ENCODE assay signal across 14 cellular contexts in the genomic region with DNA sequence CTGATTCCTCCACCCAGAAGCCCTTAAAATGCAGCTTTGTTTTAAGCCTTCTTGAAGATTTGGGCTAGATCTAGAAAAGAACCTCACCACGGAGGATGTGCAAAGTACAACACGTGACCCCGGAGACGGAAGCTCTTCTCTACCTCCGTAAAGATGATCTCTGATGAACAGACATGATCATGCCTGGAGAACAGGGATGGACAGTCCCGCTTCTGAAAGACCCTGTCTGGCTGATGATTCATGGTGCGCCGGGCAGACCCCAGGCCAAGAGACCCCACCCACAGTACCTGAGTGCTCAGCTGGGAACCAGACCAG.
DNase-seq lines count a peak whose midpoint lies in the region; ATAC-seq and TF ChIP-seq lines count a peak whose summit lies in the region.
"Had no signal": no experiment of that assay in that cellular context is flagged by ENCODE, and none has a peak within 500 bp of the region (broad histone marks: within the 10 kb centered on the region; RNA-seq: fewer than 3 reads in every experiment).

No MANE protein-coding gene starts in this region.

- H3K36me3 Mint-ChIP-seq in mesothelial cell of epicardium = no peaks in the 10 kb centered on the region
- H3K36me3 Mint-ChIP-seq in activated naive CD4-positive, alpha-beta T cell treated with anti-CD3 and anti-CD28 coated beads, Interleukin-2, amount 10 ng/mL, durations not matched to agents 7 days and 5 days = no peaks in the 10 kb centered on the region
- H3K36me3 Mint-ChIP-seq: memory B cell had no signal

- ATAC-seq in HG03571 (IDR thresholded peaks at IDR 0.05; ENCODE audit: unreplicated experiment) = no peak

- peaks cover 42% of the 10 kb centered on the region for H3K4me1 Mint-ChIP-seq in mesothelial cell of epicardium
- no peaks in the 10 kb centered on the region for H3K4me1 Mint-ChIP-seq in activated naive CD4-positive, alpha-beta T cell treated with anti-CD3 and anti-CD28 coated beads, Interleukin-2, amount 10 ng/mL, durations not matched to agents 7 days and 5 days

- DNase-seq in breast epithelium (ENCODE audit: low spot score in 2 of 2) (peak in 1 of 2 donors; percentile 23), mesothelial cell of epicardium (ENCODE audit: low spot score in 2 of 2, unreplicated experiment in 2 of 2) (no peak), suprapubic skin (ENCODE audit: low spot score in 2 of 2) (no peak), NCI-H510A treated with DMSO at 0.1 percent for 48 hours (lab: John Stamatoyannopoulos, UW) (no peak)
- DNase-seq in activated naive CD4-positive, alpha-beta T cell treated with anti-CD3 and anti-CD28 coated beads, Interleukin-2, amount 10 ng/mL, durations not matched to agents 7 days and 5 days = no peak
- DNase-seq: amniotic stem cell, NCI-H524 treated with DMSO at 0.1 percent for 48 hours, nucleus accumbens, Peyer's patch had no signal

- CTCF ChIA-PET in activated naive CD4-positive, alpha-beta T cell treated with anti-CD3 and anti-CD28 coated beads, Interleukin-2, amount 10 ng/mL, durations not matched to agents 7 days and 5 days (lab: Charles Lee) = no interaction called here

- TF ChIP-seq CTCF in breast epithelium (IDR thresholded peaks at IDR 0.05) (no peak), mesothelial cell of epicardium (IDR thresholded peaks at IDR 0.05; ENCODE audit: unreplicated experiment) (no peak), suprapubic skin (IDR thresholded peaks at IDR 0.05) (no peak)

- peak overlapping the region; percentile 45 for H3K9ac ChIP-seq in HUES6 (ENCODE audit: low read length)

- no peaks in the 10 kb centered on the region for H3K36me3 ChIP-seq in HUES6 (ENCODE audit: control insufficient read depth, insufficient read depth, low read length)
- H3K36me3 ChIP-seq in breast epithelium = no peaks in the 10 kb centered on the region
- H3K36me3 ChIP-seq in suprapubic skin = no peaks in the 10 kb centered on the region
- H3K36me3 ChIP-seq: Peyer's patch had no signal

- H3K4me3 Mint-ChIP-seq in mesothelial cell of epicardium = no peak overlapping the region
- no peak overlapping the region for H3K4me3 Mint-ChIP-seq in activated naive CD4-positive, alpha-beta T cell treated with anti-CD3 and anti-CD28 coated beads, Interleukin-2, amount 10 ng/mL, durations not matched to agents 7 days and 5 days
- H3K4me3 Mint-ChIP-seq: memory B cell; stimulated activated naive CD8-positive, alpha-beta T cell treated with anti-CD3 and anti-CD28 coated beads, Interleukin-15, Interleukin-2, amounts not matched to agents 100 ng/mL and 50 ng/mL, for 24 hours had no signal

- H3K9me3 Mint-ChIP-seq in mesothelial cell of epicardium = peaks cover under 1% of the 10 kb centered on the region
- no peaks in the 10 kb centered on the region for H3K9me3 Mint-ChIP-seq in activated naive CD4-positive, alpha-beta T cell treated with anti-CD3 and anti-CD28 coated beads, Interleukin-2, amount 10 ng/mL, durations not matched to agents 7 days and 5 days
- H3K9me3 Mint-ChIP-seq: activated T-helper 2 cell treated with anti-CD3 and anti-CD28 coated beads, Interferon-gamma antibody, Interleukin-2, Interleukin-4, amounts not matched to agents 10 μg/mL and 5 μg/mL and 100 μg/mL, durations not matched to agents 14 hours and 24 hours and 36 hours; memory B cell; stimulated activated naive CD8-positive, alpha-beta T cell treated with anti-CD3 and anti-CD28 coated beads, Interleukin-15, Interleukin-2, amounts not matched to agents 100 ng/mL and 50 ng/mL, for 24 hours had no signal

- H3K27ac ChIP-seq in HUES6 (ENCODE audit: low read depth, low read length) (no peak overlapping the region), breast epithelium (peak overlapping the region; percentile 78 to 83), suprapubic skin (peak overlapping the region; percentile 77)
- H3K27ac ChIP-seq: Peyer's patch had no signal

- no peak for TF ChIP-seq EP300 in suprapubic skin (IDR thresholded peaks at IDR 0.05)

- no peaks in the 10 kb centered on the region for H3K27me3 Mint-ChIP-seq in mesothelial cell of epicardium (ENCODE audit: low read depth)
- peaks cover 43% of the 10 kb centered on the region for H3K27me3 Mint-ChIP-seq in activated naive CD4-positive, alpha-beta T cell treated with anti-CD3 and anti-CD28 coated beads, Interleukin-2, amount 10 ng/mL, durations not matched to agents 7 days and 5 days
- H3K27me3 Mint-ChIP-seq: memory B cell; stimulated activated naive CD8-positive, alpha-beta T cell treated with anti-CD3 and anti-CD28 coated beads, Interleukin-15, Interleukin-2, amounts not matched to agents 100 ng/mL and 50 ng/mL, for 24 hours had no signal

- H3K4me3 ChIP-seq in HUES6 (ENCODE audit: low read depth, low read length) (no peak overlapping the region), breast epithelium (peak overlapping the region in 2 of 3 donors; percentile 52 to 64), suprapubic skin (peak overlapping the region; percentile 37)
- H3K4me3 ChIP-seq: Peyer's patch had no signal

- intact Hi-C loops in breast epithelium (cut with DNase I; ENCODE audit: low total_unique reads) = no loop called here

- WGBS in suprapubic skin = 69% methylated on average over 6 of the region's 8 CpGs

- peaks cover 18% of the 10 kb centered on the region for H3K4me1 ChIP-seq in HUES6 (ENCODE audit: control insufficient read depth, insufficient read depth, low read length)
- peaks cover 0 to 6% of the 10 kb centered on the region in 2 donors for H3K4me1 ChIP-seq in breast epithelium
- peaks cover 25% of the 10 kb centered on the region for H3K4me1 ChIP-seq in suprapubic skin

- H3K9me3 ChIP-seq in HUES6 (ENCODE audit: control insufficient read depth, insufficient read depth, low read depth, low read length) (peaks cover 3% of the 10 kb centered on the region; the same call in 1 of the 2 replicates), breast epithelium (no peaks in the 10 kb centered on the region), suprapubic skin (no peaks in the 10 kb centered on the region)
- H3K9me3 ChIP-seq: Peyer's patch had no signal

- H3K27ac Mint-ChIP-seq in mesothelial cell of epicardium = peak overlapping the region; percentile 30
- no peak overlapping the region for H3K27ac Mint-ChIP-seq in activated naive CD4-positive, alpha-beta T cell treated with anti-CD3 and anti-CD28 coated beads, Interleukin-2, amount 10 ng/mL, durations not matched to agents 7 days and 5 days
- H3K27ac Mint-ChIP-seq: activated T-helper 2 cell treated with anti-CD3 and anti-CD28 coated beads, Interferon-gamma antibody, Interleukin-2, Interleukin-4, amounts not matched to agents 10 μg/mL and 5 μg/mL and 100 μg/mL, durations not matched to agents 14 hours and 24 hours and 36 hours; memory B cell; stimulated activated naive CD8-positive, alpha-beta T cell treated with anti-CD3 and anti-CD28 coated beads, Interleukin-15, Interleukin-2, amounts not matched to agents 100 ng/mL and 50 ng/mL, for 24 hours had no signal

- no peak for TF ChIP-seq POLR2A in breast epithelium (IDR thresholded peaks at IDR 0.05)
- no peak for TF ChIP-seq POLR2A in suprapubic skin (IDR thresholded peaks at IDR 0.05)

- H3K27me3 ChIP-seq in HUES6 (ENCODE audit: control insufficient read depth, insufficient read depth, low read length) = no peaks in the 10 kb centered on the region
- no peaks in the 10 kb centered on the region for H3K27me3 ChIP-seq in breast epithelium
- H3K27me3 ChIP-seq in suprapubic skin = no peaks in the 10 kb centered on the region
- H3K27me3 ChIP-seq: Peyer's patch had no signal
